ENCODE assay signal across 1 cellular context in genomic region chr9:133027134-133027533, GRCh38.
TF ChIP-seq lines count a peak whose summit lies in the region.

No MANE protein-coding gene starts in this region.

TF ChIP-seq in K562, 482 proteins besides CTCF, POLR2A, EP300 and RAD21:
- TF ChIP-seq ZNF589 (CRISPR knock-in tag; IDR thresholded peaks at IDR 0.05; ENCODE audit: low read depth) (no peak), ZBTB2 (IDR thresholded peaks at IDR 0.05) (peak; percentile 45; the same call in 1 of the 2 replicates), ZNF431 (CRISPR knock-in tag; IDR thresholded peaks at IDR 0.05) (no peak), TCF3 (CRISPR knock-in tag; IDR thresholded peaks at IDR 0.05) (peak; percentile 20; the same call in 1 of the 2 replicates), ZNF592 (IDR thresholded peaks at IDR 0.05) (peak; percentile 51; the same call in 1 of the 2 replicates), TRIM24 (IDR thresholded peaks at IDR 0.05) (peak in 1 of 2 experiments; percentile 28; a peak in 1 of 4 replicates), PBX2 (CRISPR knock-in tag; IDR thresholded peaks at IDR 0.05; ENCODE audit: low read depth) (peak; percentile 43), PBX2 (tag; conservative IDR thresholded peaks at IDR 0.05; ENCODE audit: low read depth) (peak; percentile 91), LEF1 (IDR thresholded peaks at IDR 0.05) (peak; percentile 22; the same call in 1 of the 2 replicates), GABPA (tag; conservative IDR thresholded peaks at IDR 0.05; ENCODE audit: low read depth) (peak; percentile 57; the same call in 1 of the 2 replicates), DDX20 (tag; IDR thresholded peaks at IDR 0.05; ENCODE audit: low read depth) (no peak), ETV5 (CRISPR knock-in tag; IDR thresholded peaks at IDR 0.05; ENCODE audit: low read depth) (0 out of 2 replicates have a peak, but pooled peaks have one; percentile 40), ZNF316 (IDR thresholded peaks at IDR 0.05) (0 out of 2 replicates have a peak, but pooled peaks have one; percentile 23), ZNF232 (CRISPR knock-in tag; IDR thresholded peaks at IDR 0.05) (no peak), GABPB1 (CRISPR knock-in tag; IDR thresholded peaks at IDR 0.05) (peak; percentile 51; the same call in 1 of the 2 replicates), KDM1A (IDR thresholded peaks at IDR 0.05) (peak in 1 of 2 experiments; percentile 46; a peak in 1 of 4 replicates), NRF1 (conservative IDR thresholded peaks at IDR 0.05 in 1 of 2, IDR thresholded peaks at IDR 0.05 in 1 of 2) (0 out of 4 replicates have a peak, but pooled peaks of 1 of the 2 experiments have one; percentile 11), JUND (IDR thresholded peaks at IDR 0.05; ENCODE audit: borderline replicate concordance, low read depth, low read length) (peak; percentile 12; the same call in 1 of the 2 replicates), JUND (tag; IDR thresholded peaks at IDR 0.05; ENCODE audit: borderline replicate concordance, low read depth, low read length) (no peak), POLR2B (IDR thresholded peaks at IDR 0.05; ENCODE audit: low read depth, partially characterized antibody) (peak; percentile 15), SPI1 (IDR thresholded peaks at IDR 0.05; ENCODE audit: borderline replicate concordance, low read depth, low read length) (0 out of 2 replicates have a peak, but pooled peaks have one; percentile 38), YY1 (IDR thresholded peaks at IDR 0.05; ENCODE audit: borderline replicate concordance in 1 of 3, control insufficient read depth in 1 of 3, extremely low read depth in 1 of 3, insufficient read depth in 3 of 3, insufficient read length in 1 of 3, insufficient replicate concordance in 2 of 3, low read depth in 1 of 3, low read length in 2 of 3) (no peak), MEIS2 (IDR thresholded peaks at IDR 0.05; ENCODE audit: partially characterized antibody) (peak; percentile 98), CBFA2T2 (conservative IDR thresholded peaks at IDR 0.05) (0 out of 2 replicates have a peak, but pooled peaks have one; percentile 36), PTBP1 (IDR thresholded peaks at IDR 0.05; ENCODE audit: low read depth, low read length) (no peak), CBFA2T3 (IDR thresholded peaks at IDR 0.05) (peak; percentile 65), ETV1 (tag; conservative IDR thresholded peaks at IDR 0.05; ENCODE audit: low read depth) (peak; percentile 74), ZNF24 (IDR thresholded peaks at IDR 0.05) (peak; percentile 79; the same call in 1 of the 2 replicates), ATF1 (CRISPR knock-in tag; IDR thresholded peaks at IDR 0.05) (no peak), ATF1 (tag; IDR thresholded peaks at IDR 0.05) (no peak), ARID1B (IDR thresholded peaks at IDR 0.05) (0 out of 2 replicates have a peak, but pooled peaks have one; percentile 37), FOXJ2 (tag; IDR thresholded peaks at IDR 0.05) (no peak), RNF2 (IDR thresholded peaks at IDR 0.05) (0 out of 2 replicates have a peak, but pooled peaks have one; percentile 37), SUPT5H (IDR thresholded peaks at IDR 0.05) (0 out of 2 replicates have a peak, but pooled peaks have one; percentile 48), DPF2 (IDR thresholded peaks at IDR 0.05) (peak; percentile 61)
- TF ChIP-seq, protein P1, sequence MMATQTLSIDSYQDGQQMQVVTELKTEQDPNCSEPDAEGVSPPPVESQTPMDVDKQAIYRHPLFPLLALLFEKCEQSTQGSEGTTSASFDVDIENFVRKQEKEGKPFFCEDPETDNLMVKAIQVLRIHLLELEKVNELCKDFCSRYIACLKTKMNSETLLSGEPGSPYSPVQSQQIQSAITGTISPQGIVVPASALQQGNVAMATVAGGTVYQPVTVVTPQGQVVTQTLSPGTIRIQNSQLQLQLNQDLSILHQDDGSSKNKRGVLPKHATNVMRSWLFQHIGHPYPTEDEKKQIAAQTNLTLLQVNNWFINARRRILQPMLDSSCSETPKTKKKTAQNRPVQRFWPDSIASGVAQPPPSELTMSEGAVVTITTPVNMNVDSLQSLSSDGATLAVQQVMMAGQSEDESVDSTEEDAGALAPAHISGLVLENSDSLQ (IDR thresholded peaks at IDR 0.05) = peak; percentile 95
- TF ChIP-seq, protein P2, sequence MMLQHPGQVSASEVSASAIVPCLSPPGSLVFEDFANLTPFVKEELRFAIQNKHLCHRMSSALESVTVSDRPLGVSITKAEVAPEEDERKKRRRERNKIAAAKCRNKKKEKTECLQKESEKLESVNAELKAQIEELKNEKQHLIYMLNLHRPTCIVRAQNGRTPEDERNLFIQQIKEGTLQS (IDR thresholded peaks at IDR 0.05) = no peak
- TF ChIP-seq, protein P2 (CRISPR knock-in tag; conservative IDR thresholded peaks at IDR 0.05) = 0 out of 2 replicates have a peak, but pooled peaks have one; percentile 32
